Comparison of ENCODE assay signal across 16 cellular contexts in genomic region chr18:23181547-23181946, GRCh38. TPM values are rescaled to one million over a fixed set of nuclear protein-coding genes. Genes with fewer than 3 reads are reported as not detected.
DNase-seq lines count a peak whose midpoint lies in the region; ATAC-seq and TF ChIP-seq lines count a peak whose summit lies in the region.
"Had no signal": no experiment of that assay in that cellular context is flagged by ENCODE, and none has a peak within 500 bp of the region (broad histone marks: within the 10 kb centered on the region; RNA-seq: fewer than 3 reads in every experiment).

No MANE protein-coding gene starts in this region.

- intact Hi-C loops in lower lobe of right lung (cut with DNase I), result no loop called here

- ATAC-seq in lower lobe of right lung (peak; percentile 14 to 27), GM18505 (IDR thresholded peaks at IDR 0.05; ENCODE audit: unreplicated experiment) (no peak)

- H3K9me3 ChIP-seq in lower lobe of right lung, result no peaks in the 10 kb centered on the region
- H3K9me3 ChIP-seq: MG63 had no signal

- H4K20me1 ChIP-seq in KMS-11 (ENCODE audit: insufficient read depth), result 0 out of 2 replicates have a peak, but pooled peaks cover 7% of the 10 kb centered on the region

- H3K9ac ChIP-seq in KMS-11, result no peak overlapping the region

- H3K27me3 ChIP-seq in KMS-11 (ENCODE audit: insufficient read depth, low read depth), result no peaks in the 10 kb centered on the region
- H3K27me3 ChIP-seq in lower lobe of right lung (ENCODE audit: low read depth), result no peaks in the 10 kb centered on the region
- H3K27me3 ChIP-seq: MG63 had no signal

- peaks cover 71% of the 10 kb centered on the region for H3K4me1 ChIP-seq in KMS-11 (ENCODE audit: low read depth, poor library complexity, severe bottlenecking)
- peaks cover 21% of the 10 kb centered on the region for H3K4me1 ChIP-seq in lower lobe of right lung

- H3K36me3 ChIP-seq in KMS-11 (ENCODE audit: insufficient read depth) (no peaks in the 10 kb centered on the region), lower lobe of right lung (no peaks in the 10 kb centered on the region)
- H3K36me3 ChIP-seq: MG63 had no signal

- H3K4me2 ChIP-seq in KMS-11, result no peak overlapping the region
- H3K4me2 ChIP-seq: PC-9 had no signal

- no peak overlapping the region for H2AFZ ChIP-seq in KMS-11 (ENCODE audit: low read depth)
- H2AFZ ChIP-seq: GM23248, PC-9 had no signal

- peak overlapping the region; percentile 24; the same call in 1 of the 2 replicates for H3K27ac ChIP-seq in KMS-11
- no peak overlapping the region for H3K27ac ChIP-seq in lower lobe of right lung
- H3K27ac ChIP-seq: PC-9 had no signal

- peaks cover 100% of the 10 kb centered on the region for H3K79me2 ChIP-seq in KMS-11 (ENCODE audit: insufficient read depth, low read depth)

- no peak for TF ChIP-seq CTCF in KMS-11 (conservative IDR thresholded peaks at IDR 0.05; ENCODE audit: low read depth, low read length)
- no peak for TF ChIP-seq CTCF in lower lobe of right lung (IDR thresholded peaks at IDR 0.05)

- no peak for TF ChIP-seq POLR2A in erythroblast (IDR thresholded peaks at IDR 0.05; ENCODE audit: low read length)
- TF ChIP-seq POLR2A in GM18505 (IDR thresholded peaks at IDR 0.05; ENCODE audit: borderline replicate concordance, extremely low read depth, insufficient read depth, insufficient read length), result no peak

- DNase-seq in DMS79 treated with DMSO at 0.1 percent for 48 hours (lab: John Stamatoyannopoulos, UW) (peak; percentile 65), NCI-H748 (lab: John Stamatoyannopoulos, UW; ENCODE audit: unreplicated experiment) (peak; percentile 57), lower lobe of right lung (no peak), erythroblast (lab: John Stamatoyannopoulos, UW) (no peak), activated T-cell treated with anti-CD3 and anti-CD28 coated beads for 4 hours (no peak)
- DNase-seq: CD8-positive, alpha-beta memory T cell; KBM-7; MG63; NCI-H1092 treated with DMSO at 0.1 percent for 48 hours; NCI-H2171; NCI-H510A; NK-92 treated with Interleukin-12 subunit alpha and Interleukin-12 subunit beta, amount 100 ng/mL, for 24 hours; PC-9 had no signal

- no peak overlapping the region for H3K4me3 ChIP-seq in KMS-11 (IDR thresholded peaks at IDR 0.05; ENCODE audit: insufficient read depth, low read depth, low read length)
- H3K4me3 ChIP-seq in lower lobe of right lung, result no peak overlapping the region
- H3K4me3 ChIP-seq: GM23248, MG63, PC-9 had no signal

RNA-seq across cellular contexts. Expression of gene CABLES1, which starts 46.3 kb away (rescaled TPM):
- total RNA-seq in lower lobe of right lung, result 44.2 TPM

Comparison
In these comparisons a context has a peak if more than half of its experiments do, and no peak if none do; other contexts are left out.
1. DNase-seq: peak in DMS79 treated with DMSO at 0.1 percent for 48 hours (single experiment) and NCI-H748 (single experiment); none in lower lobe of right lung (single experiment), erythroblast (0 of 2) and activated T-cell treated with anti-CD3 and anti-CD28 coated beads for 4 hours (single experiment).